In genomic region chr9:32581512-32582143, GRCh38 we compare ENCODE assay signal across 9 cellular contexts. TPM values are rescaled to one million over a fixed set of nuclear protein-coding genes. Genes with fewer than 3 reads are reported as not detected.
DNase-seq lines count a peak whose midpoint lies in the region; ATAC-seq and TF ChIP-seq lines count a peak whose summit lies in the region.
"Had no signal": no experiment of that assay in that cellular context is flagged by ENCODE, and none has a peak within 500 bp of the region (broad histone marks: within the 10 kb centered on the region; RNA-seq: fewer than 3 reads in every experiment).

No MANE protein-coding gene starts in this region.

- H3K27ac Mint-ChIP-seq in naive B cell: no peak overlapping the region
- H3K27ac Mint-ChIP-seq: IgD-negative memory B cell had no signal

- no peak for TF ChIP-seq POLR2A in vagina (IDR thresholded peaks at IDR 0.05)

- ATAC-seq in RWPE2 (ENCODE audit: low read depth): peak; percentile 70
- ATAC-seq in naive B cell (ENCODE audit: low read depth in 2 of 2): peak; percentile 51 to 56
- no peak for ATAC-seq in HG03469 (IDR thresholded peaks at IDR 0.05; ENCODE audit: unreplicated experiment)

- H3K4me1 ChIP-seq in RWPE2 (ENCODE audit: insufficient read depth, poor library complexity, severe bottlenecking) (no peaks in the 10 kb centered on the region), vagina (no peaks in the 10 kb centered on the region)

- no peaks in the 10 kb centered on the region for H3K9me3 Mint-ChIP-seq in naive B cell
- H3K9me3 Mint-ChIP-seq: IgD-negative memory B cell had no signal

- peaks cover 0 to 7% (median 4%) of the 10 kb centered on the region in 3 donors for H3K4me1 Mint-ChIP-seq in naive B cell

- H3K9me3 ChIP-seq in RWPE2 (ENCODE audit: severe bottlenecking) (no peaks in the 10 kb centered on the region), vagina (no peaks in the 10 kb centered on the region)

- peak; percentile 32 to 60 for DNase-seq in AML-193 (lab: John Stamatoyannopoulos, UW)
- DNase-seq in GM12865 (ENCODE audit: low read depth): peak; percentile 70
- DNase-seq in RWPE2 (ENCODE audit: low spot score): no peak
- DNase-seq in dorsolateral prefrontal cortex: peak in 2 of 10 donors; percentile 16 to 52
- DNase-seq in naive B cell: peak; percentile 38
- no peak for DNase-seq in vagina (ENCODE audit: extremely low spot score in 2 of 2)

- TF ChIP-seq CTCF in GM12865 (IDR thresholded peaks at IDR 0.05; ENCODE audit: insufficient read depth, low read depth, low read length, missing control alignments) (peak; percentile 58), LNCAP (IDR thresholded peaks at IDR 0.05) (peak; percentile 64), RWPE2 (IDR thresholded peaks at IDR 0.05; ENCODE audit: poor library complexity, severe bottlenecking) (peak; percentile 83), dorsolateral prefrontal cortex (IDR thresholded peaks at IDR 0.05 in 54 of 56, conservative IDR thresholded peaks at IDR 0.05 in 2 of 56; ENCODE audit: low read depth in 1 of 56, partially characterized antibody in 56 of 56) (peak in 55 of 56 donors; percentile 34 to 73 (median 59)), vagina (IDR thresholded peaks at IDR 0.05) (peak in 1 of 3 experiments; percentile 19)

- H3K36me3 Mint-ChIP-seq in naive B cell: no peaks in the 10 kb centered on the region
- H3K36me3 Mint-ChIP-seq: IgD-negative memory B cell had no signal

- H3K4me3 Mint-ChIP-seq in naive B cell: no peak overlapping the region
- H3K4me3 Mint-ChIP-seq: IgD-negative memory B cell had no signal

- no peak overlapping the region for H3K4me3 ChIP-seq in GM12865 (ENCODE audit: low read depth, low read length)
- no peak overlapping the region for H3K4me3 ChIP-seq in RWPE2 (ENCODE audit: severe bottlenecking)
- no peak overlapping the region for H3K4me3 ChIP-seq in dorsolateral prefrontal cortex
- no peak overlapping the region for H3K4me3 ChIP-seq in vagina

- no peaks in the 10 kb centered on the region for H3K27me3 ChIP-seq in RWPE2 (ENCODE audit: insufficient read depth, poor library complexity, severe bottlenecking)
- peaks cover 0 to 7% (median 0%) of the 10 kb centered on the region in 45 donors for H3K27me3 ChIP-seq in dorsolateral prefrontal cortex
- H3K27me3 ChIP-seq in vagina: no peaks in the 10 kb centered on the region

- H3K36me3 ChIP-seq in RWPE2 (ENCODE audit: low read depth) (no peaks in the 10 kb centered on the region), vagina (no peaks in the 10 kb centered on the region)

- H3K27me3 Mint-ChIP-seq in naive B cell: peaks cover 13 to 41% (median 38%) of the 10 kb centered on the region in 3 donors

- H3K27ac ChIP-seq in RWPE2 (ENCODE audit: poor library complexity, severe bottlenecking) (no peak overlapping the region), dorsolateral prefrontal cortex (no peak overlapping the region), vagina (no peak overlapping the region)

- intact Hi-C loops in dorsolateral prefrontal cortex (cut with DNase I): loop anchor here in 1 of 2 donors (2.0 kb wide), 1 partner anchor 387 kb away; no protein-coding TSS in a partner anchor
- intact Hi-C loops in vagina (cut with DNase I): no loop called here

RNA-seq across cellular contexts. Expression of gene NDUFB6, which starts 8.7 kb away (rescaled TPM):
- total RNA-seq in dorsolateral prefrontal cortex (10 to 100 TPM; 21.1 to 76.9 (median 49.9) TPM), vagina (28.0 TPM)
- 10 to 100 TPM; 51.5 to 84.4 (median 60.3) TPM for polyA plus RNA-seq in naive B cell (ENCODE audit: low read depth in 6 of 6)

RNA-seq across cellular contexts. Expression of gene TOPORS, which starts 29.2 kb away (rescaled TPM):
- total RNA-seq in dorsolateral prefrontal cortex (10 to 100 TPM; 11.8 to 20.3 (median 15.2) TPM), vagina (18.4 TPM)
- 10 to 100 TPM; 22.5 to 39.9 (median 26.9) TPM for polyA plus RNA-seq in naive B cell (ENCODE audit: low read depth in 6 of 6)

RNA-seq across cellular contexts. Expression of gene SMIM27, which starts 29.5 kb away (rescaled TPM):
- total RNA-seq in dorsolateral prefrontal cortex: 10 to 100 TPM in 111 of 120 experiments, 1 to 10 TPM in 9; 4.8 to 33.1 (median 14.8) TPM
- 100 to 1,000 TPM in 1 of 6 donors, 10 to 100 TPM in 5; 28.8 to 107 (median 80.0) TPM for polyA plus RNA-seq in naive B cell (ENCODE audit: low read depth in 6 of 6)
- not detected for total RNA-seq in vagina

RNA-seq across cellular contexts. Expression of gene TAF1L, which starts 53.8 kb away (rescaled TPM):
- total RNA-seq in dorsolateral prefrontal cortex (under 1 TPM in 28 of 120 experiments, not detected in 92; 0.06 to 0.24 (median 0.10) TPM), vagina (not detected)
- polyA plus RNA-seq in naive B cell (ENCODE audit: low read depth in 6 of 6): not detected
- polyA plus RNA-seq: IgD-negative memory B cell had no signal

RNA-seq across cellular contexts. Expression of gene RIGI, which starts 55.6 kb away (rescaled TPM):
- 10 to 100 TPM in 8 of 120 experiments, 1 to 10 TPM in 112; 4.1 to 28.6 (median 7.2) TPM for total RNA-seq in dorsolateral prefrontal cortex
- 10 to 100 TPM in 5 of 6 donors, 1 to 10 TPM in 1; 7.9 to 21.5 (median 17.9) TPM for polyA plus RNA-seq in naive B cell (ENCODE audit: low read depth in 6 of 6)
- total RNA-seq in vagina: 11.3 TPM

Comparison
In these comparisons a context has a peak if more than half of its experiments do, and no peak if none do; other contexts are left out.
1. DNase-seq: peak in AML-193 (2 of 2), GM12865 (single experiment) and naive B cell (single experiment); none in RWPE2 (single experiment) and vagina (0 of 2).